ENCODE assay signal across 24 cellular contexts in genomic region chr5:150245808-150246207, GRCh38. TPM values are rescaled to one million over a fixed set of nuclear protein-coding genes. Genes with fewer than 3 reads are reported as not detected.
"Had no signal": no experiment of that assay in that cellular context is flagged by ENCODE, and none has a peak within 500 bp of the region (broad histone marks: within the 10 kb centered on the region; RNA-seq: fewer than 3 reads in every experiment).

No MANE protein-coding gene starts in this region.

- H3K27ac ChIP-seq: foreskin keratinocyte, skin epidermis, testis, upper lobe of left lung had no signal

- H3K4me3 ChIP-seq: skin epidermis, testis, upper lobe of left lung had no signal

- H3K9me3 ChIP-seq: SK-N-SH, testis, upper lobe of left lung had no signal

- H3K36me3 ChIP-seq: upper lobe of left lung had no signal

- ATAC-seq: activated CD4-positive, alpha-beta T cell treated with anti-CD3 and anti-CD28 coated beads for 36 hours; foreskin keratinocyte; WTC11 had no signal

- DNase-seq: activated CD4-positive, alpha-beta memory T cell treated with anti-CD3 and anti-CD28 coated beads for 36 hours; activated CD4-positive, alpha-beta T cell treated with anti-CD3 and anti-CD28 coated beads for 36 hours; activated naive CD4-positive, alpha-beta T cell treated with Interleukin-2 at 50 U/mL for 16 hours; activated naive CD8-positive, alpha-beta T cell treated with anti-CD3 and anti-CD28 coated beads, Interleukin-2, amount 10 ng/mL, durations not matched to agents 7 days and 5 days; activated T-cell treated with anti-CD3 and anti-CD28 coated beads, Interleukin-2, amount 50 U/mL, for 1 hour; amygdala; caudate nucleus; foreskin keratinocyte; naive B cell; nucleus accumbens; stimulated activated CD4-positive, alpha-beta T cell treated with anti-CD3 and anti-CD28 coated beads, Interleukin-15, amount 100 ng/mL, for 24 hours; stimulated activated CD4-positive, alpha-beta T cell treated with anti-CD3 and anti-CD28 coated beads, Interleukin-2, amount 100 ng/mL, for 48 hours; stimulated activated naive CD8-positive, alpha-beta T cell treated with anti-CD3 and anti-CD28 coated beads, Interleukin-15, amount 100 ng/mL, for 72 hours had no signal

- H3K4me1 ChIP-seq: foreskin keratinocyte had no signal

- H3K4me2 ChIP-seq: SK-N-SH had no signal

- H3K9ac ChIP-seq: SK-N-SH had no signal

- H3K27me3 ChIP-seq: testis, upper lobe of left lung had no signal

- H3K9me2 ChIP-seq: SK-N-SH had no signal

RNA-seq across cellular contexts. Expression of gene CAMK2A, which starts 43.8 kb away (rescaled TPM):
- total RNA-seq: activated CD4-positive, alpha-beta memory T cell treated with anti-CD3 and anti-CD28 coated beads for 36 hours; activated CD4-positive, alpha-beta T cell treated with anti-CD3 and anti-CD28 coated beads for 36 hours; activated naive CD8-positive, alpha-beta T cell treated with anti-CD3 and anti-CD28 coated beads, Interleukin-2, amount 10 ng/mL, durations not matched to agents 7 days and 5 days; activated T-helper 2 cell treated with anti-CD3 and anti-CD28 coated beads, Interferon-gamma antibody, Interleukin-2, Interleukin-4, amounts not matched to agents 10 μg/mL and 5 μg/mL and 100 μg/mL, durations not matched to agents 14 hours and 24 hours and 36 hours; dermis microvascular lymphatic vessel endothelial cell had no signal
- polyA plus RNA-seq: foreskin keratinocyte had no signal

RNA-seq across cellular contexts. Expression of gene SLC6A7, which starts 55.9 kb away (rescaled TPM):
- total RNA-seq: activated CD4-positive, alpha-beta memory T cell treated with anti-CD3 and anti-CD28 coated beads for 36 hours; activated CD4-positive, alpha-beta T cell treated with anti-CD3 and anti-CD28 coated beads for 36 hours; activated naive CD8-positive, alpha-beta T cell treated with anti-CD3 and anti-CD28 coated beads, Interleukin-2, amount 10 ng/mL, durations not matched to agents 7 days and 5 days; activated T-helper 2 cell treated with anti-CD3 and anti-CD28 coated beads, Interferon-gamma antibody, Interleukin-2, Interleukin-4, amounts not matched to agents 10 μg/mL and 5 μg/mL and 100 μg/mL, durations not matched to agents 14 hours and 24 hours and 36 hours; dermis microvascular lymphatic vessel endothelial cell; fibroblast of lung; foreskin keratinocyte; kidney; left ventricle myocardium superior; renal cortical epithelial cell had no signal
- polyA plus RNA-seq: foreskin keratinocyte, SK-N-SH had no signal

RNA-seq across cellular contexts. Expression of gene ARSI, which starts 56.9 kb away (rescaled TPM):
- total RNA-seq: activated CD4-positive, alpha-beta memory T cell treated with anti-CD3 and anti-CD28 coated beads for 36 hours; activated CD4-positive, alpha-beta T cell treated with anti-CD3 and anti-CD28 coated beads for 36 hours; activated naive CD8-positive, alpha-beta T cell treated with anti-CD3 and anti-CD28 coated beads, Interleukin-2, amount 10 ng/mL, durations not matched to agents 7 days and 5 days; activated T-helper 2 cell treated with anti-CD3 and anti-CD28 coated beads, Interferon-gamma antibody, Interleukin-2, Interleukin-4, amounts not matched to agents 10 μg/mL and 5 μg/mL and 100 μg/mL, durations not matched to agents 14 hours and 24 hours and 36 hours had no signal
